In genomic region chr20:62066983-62067433, GRCh38 we compare ENCODE assay signal across 8 cellular contexts. TPM values are rescaled to one million over a fixed set of nuclear protein-coding genes. Genes with fewer than 3 reads are reported as not detected.
DNase-seq lines count a peak whose midpoint lies in the region; ATAC-seq and TF ChIP-seq lines count a peak whose summit lies in the region.

No MANE protein-coding gene starts in this region.

- in situ Hi-C loops in KBM-7 (cut with MboI; ENCODE audit: low pct_unique_long_range_greater_than_20kb, low sequenced_read_pairs): no loop called here

- H3K36me3 ChIP-seq in A673 (ENCODE audit: insufficient read depth, low read length, poor library complexity, severe bottlenecking): peaks cover 7% of the 10 kb centered on the region
- no peaks in the 10 kb centered on the region for H3K36me3 ChIP-seq in trophoblast cell (ENCODE audit: control insufficient read depth in 1 of 2, insufficient read depth in 2 of 2, low read length in 2 of 2)

- no peak overlapping the region for H3K4ac ChIP-seq in trophoblast cell (ENCODE audit: low read depth, low read length)

- H3K27ac Mint-ChIP-seq in activated CD8-positive, alpha-beta T cell treated with anti-CD3 and anti-CD28 coated beads for 36 hours: peak overlapping the region; percentile 81

- peaks cover 5% of the 10 kb centered on the region for H3K36me3 Mint-ChIP-seq in activated CD8-positive, alpha-beta T cell treated with anti-CD3 and anti-CD28 coated beads for 36 hours (ENCODE audit: low read depth)

- TSS peak; percentile 80 for BruUV-seq in A673 (replicated peaks; lab: Mats Ljungman, UMichigan)

- H2AFZ ChIP-seq in trophoblast cell (ENCODE audit: insufficient read depth, low read length, poor library complexity): no peak overlapping the region

- H4K8ac ChIP-seq in trophoblast cell (ENCODE audit: low read depth, low read length): peak overlapping the region; percentile 47

- no peak overlapping the region for H2AK5ac ChIP-seq in trophoblast cell (ENCODE audit: low read length)

- peak overlapping the region; percentile 79 for H3K4me3 Mint-ChIP-seq in activated CD8-positive, alpha-beta T cell treated with anti-CD3 and anti-CD28 coated beads for 36 hours

- peak overlapping the region; percentile 21 for H2BK5ac ChIP-seq in trophoblast cell (ENCODE audit: low read depth, low read length, poor library complexity)

- CTCF ChIA-PET in A673 (lab: Charles Lee): no interaction called here
- CTCF ChIA-PET in activated CD8-positive, alpha-beta T cell treated with anti-CD3 and anti-CD28 coated beads for 36 hours (lab: Charles Lee): interaction anchor here (0.6 to 1.6 kb wide), 5 partner anchors 28 to 70 kb away, joined by 3 to 5 read pairs (median 4); partner anchors contain the start of gene LSM14B

- no peak overlapping the region for H3K14ac ChIP-seq in trophoblast cell (ENCODE audit: low read length)

- H2BK12ac ChIP-seq in trophoblast cell (ENCODE audit: low read length): no peak overlapping the region

- intact Hi-C loops in A673 (cut with micrococcal nuclease; ENCODE audit: unreplicated experiment): loop anchor here (2.0 kb wide), 1 partner anchor 54 kb away; no protein-coding TSS in a partner anchor
- intact Hi-C loops in activated CD8-positive, alpha-beta T cell treated with anti-CD3 and anti-CD28 coated beads for 36 hours (cut with micrococcal nuclease): loop anchor here (5.0 kb wide), 1 partner anchor 55 kb away; the partner anchor contains the start of gene LSM14B

- H3K9ac ChIP-seq in trophoblast cell (ENCODE audit: low read length): no peak overlapping the region

- peaks cover 36% of the 10 kb centered on the region for H3K4me1 Mint-ChIP-seq in activated CD8-positive, alpha-beta T cell treated with anti-CD3 and anti-CD28 coated beads for 36 hours (ENCODE audit: low read depth)

- no peak overlapping the region for H4K91ac ChIP-seq in trophoblast cell (ENCODE audit: low read depth, low read length)

- peaks cover 12% of the 10 kb centered on the region for H3K79me2 ChIP-seq in trophoblast cell (ENCODE audit: control insufficient read depth, insufficient read depth, low read length, poor library complexity)

- H3K27ac ChIP-seq in A673 (ENCODE audit: low read depth, low read length, poor library complexity, severe bottlenecking): peak overlapping the region; percentile 88
- H3K27ac ChIP-seq in trophoblast cell (ENCODE audit: low read depth, low read length): peak overlapping the region; percentile 67

- peak; percentile 5 for ATAC-seq in GM18861 (IDR thresholded peaks at IDR 0.05; ENCODE audit: unreplicated experiment)
- peak; percentile 24 for ATAC-seq in activated CD8-positive, alpha-beta T cell treated with anti-CD3 and anti-CD28 coated beads for 36 hours

- H3K4me3 ChIP-seq in A673 (ENCODE audit: low read depth, low read length, poor library complexity, severe bottlenecking) (peak overlapping the region; percentile 54), trophoblast cell (ENCODE audit: low read depth, low read length) (no peak overlapping the region)

- H3K18ac ChIP-seq in trophoblast cell (ENCODE audit: low read length): no peak overlapping the region

- WGBS in trophoblast cell (ENCODE audit: extremely low coverage, insufficient coverage, insufficient read length): no CpG with 5 or more reads among the region's 15 CpGs

- H3K27me3 Mint-ChIP-seq in activated CD8-positive, alpha-beta T cell treated with anti-CD3 and anti-CD28 coated beads for 36 hours: no peaks in the 10 kb centered on the region

- no peaks in the 10 kb centered on the region for H3K27me3 ChIP-seq in A673 (replicated peaks; ENCODE audit: insufficient read depth, low read depth, low read length, poor library complexity)
- no peaks in the 10 kb centered on the region for H3K27me3 ChIP-seq in trophoblast cell (ENCODE audit: insufficient read depth, low read length)

- peaks cover 21% of the 10 kb centered on the region for H3K4me1 ChIP-seq in A673 (ENCODE audit: insufficient read depth, low read length, poor library complexity, severe bottlenecking)
- H3K4me1 ChIP-seq in trophoblast cell (ENCODE audit: control insufficient read depth in 1 of 2, insufficient read depth in 2 of 2, low read length in 2 of 2): peaks cover 18 to 25% of the 10 kb centered on the region in 2 experiments

- peaks cover 18% of the 10 kb centered on the region for H3K79me1 ChIP-seq in trophoblast cell (ENCODE audit: low read length)

- POLR2A ChIA-PET in A673 (lab: Charles Lee; ENCODE audit: low non-redundant PET): no interaction called here
- POLR2A ChIA-PET in activated CD8-positive, alpha-beta T cell treated with anti-CD3 and anti-CD28 coated beads for 36 hours (lab: Charles Lee): interaction anchor here (0.7 to 3.2 kb wide), 12 partner anchors 34 to 870 kb away, joined by 3 to 27 read pairs (median 4); partner anchors contain the start of gene LSM14B

- no peak for TF ChIP-seq CTCF in A673 (conservative IDR thresholded peaks at IDR 0.05; ENCODE audit: low read depth, low read length)
- TF ChIP-seq CTCF in activated CD8-positive, alpha-beta T cell treated with anti-CD3 and anti-CD28 coated beads for 36 hours (IDR thresholded peaks at IDR 0.05): no peak

- H3K23ac ChIP-seq in trophoblast cell (ENCODE audit: low read length): no peak overlapping the region

- DNase-seq in A673 (ENCODE audit: low spot score) (peak; percentile 53), germinal center (ENCODE audit: low spot score) (peak; percentile 65), trophoblast cell (peak in 1 of 2 donors; percentile 20), ureter (ENCODE audit: low spot score) (no peak), A172 (ENCODE audit: low spot score) (no peak), KBM-7 (no peak)
- DNase-seq in activated CD8-positive, alpha-beta T cell treated with anti-CD3 and anti-CD28 coated beads for 36 hours: peak; percentile 36

- H3K9me3 ChIP-seq in A673 (ENCODE audit: low read depth, low read length, poor library complexity, severe bottlenecking): no peaks in the 10 kb centered on the region
- H3K9me3 ChIP-seq in trophoblast cell (ENCODE audit: insufficient read depth, low read depth, low read length): no peaks in the 10 kb centered on the region

- H4K12ac ChIP-seq in trophoblast cell (ENCODE audit: low read depth, low read length): no peak overlapping the region

- no peak overlapping the region for H2BK120ac ChIP-seq in trophoblast cell (ENCODE audit: insufficient read depth, low read length, poor library complexity)

- peak overlapping the region; percentile 63 for H3K4me2 ChIP-seq in trophoblast cell (ENCODE audit: low read length)

- H3K9me3 Mint-ChIP-seq in activated CD8-positive, alpha-beta T cell treated with anti-CD3 and anti-CD28 coated beads for 36 hours: peaks cover 1% of the 10 kb centered on the region

RNA-seq across cellular contexts. Expression of gene TAF4, which starts 1.3 kb away (rescaled TPM):
- total RNA-seq in A673 (2021) (32.7 and 37.0 TPM in 2 replicates), ureter (31.3 TPM)
- total RNA-seq in activated CD8-positive, alpha-beta T cell treated with anti-CD3 and anti-CD28 coated beads for 36 hours: 10 to 100 TPM; 14.1 to 15.9 TPM
- 49.8 TPM in 2 replicates for polyA plus RNA-seq in trophoblast cell (2013)
- total RNA-seq in A172 (2014; rRNA removed; shearing (Covaris generic)): 5.1 TPM in 2 replicates

RNA-seq across cellular contexts. Expression of gene LSM14B, which starts 55.3 kb away (rescaled TPM):
- 72.5 and 80.2 TPM in 2 replicates for total RNA-seq in A673 (2021)
- 10 to 100 TPM; 33.5 to 35.6 TPM for total RNA-seq in activated CD8-positive, alpha-beta T cell treated with anti-CD3 and anti-CD28 coated beads for 36 hours
- polyA plus RNA-seq in trophoblast cell (2013): 38.6 and 39.1 TPM in 2 replicates
- 39.0 TPM for total RNA-seq in ureter
- 45.6 and 55.0 TPM in 2 replicates for total RNA-seq in A172 (2014; rRNA removed; shearing (Covaris generic))

Comparison
In these comparisons a context has a peak if more than half of its experiments do, and no peak if none do; other contexts are left out.
1. DNase-seq: peak in A673 (single experiment), activated CD8-positive, alpha-beta T cell treated with anti-CD3 and anti-CD28 coated beads for 36 hours (single experiment) and germinal center (single experiment); none in ureter (single experiment), A172 (single experiment) and KBM-7 (single experiment).